In the genomic region with DNA sequence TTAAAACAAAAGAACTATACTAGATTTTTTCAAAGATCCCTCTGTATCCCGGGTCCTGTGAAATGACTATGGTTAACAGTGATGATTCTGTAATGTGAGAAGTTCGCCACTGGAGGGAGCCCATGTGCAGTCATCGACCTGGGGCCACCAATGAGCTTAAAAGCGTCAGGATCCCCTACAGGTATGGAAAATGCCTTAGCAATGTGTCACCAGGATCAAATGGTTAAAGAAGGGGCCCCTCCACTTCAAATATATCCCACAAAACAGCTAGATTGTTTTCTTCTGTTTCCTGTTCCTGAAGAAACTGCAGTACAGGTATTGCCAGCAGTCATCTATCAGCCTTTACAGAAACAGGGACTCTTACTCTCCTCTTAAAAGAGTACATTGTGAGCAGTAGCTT, we compare ENCODE assay signal across 8 cellular contexts. TPM values are rescaled to one million over a fixed set of nuclear protein-coding genes. Genes with fewer than 3 reads are reported as not detected.
DNase-seq lines count a peak whose midpoint lies in the region; ATAC-seq lines count a peak whose summit lies in the region.

No MANE protein-coding gene starts in this region.

- peak overlapping the region; percentile 45 for H3K27ac Mint-ChIP-seq in activated CD4-positive, alpha-beta memory T cell treated with anti-CD3 and anti-CD28 coated beads for 36 hours

- no peak overlapping the region for H3K14ac ChIP-seq in mesenchymal stem cell (ENCODE audit: low read length in 2 of 2)

- H3K4me1 Mint-ChIP-seq in activated CD4-positive, alpha-beta memory T cell treated with anti-CD3 and anti-CD28 coated beads for 36 hours (ENCODE audit: low read depth), result peaks cover 45% of the 10 kb centered on the region

- no peaks in the 10 kb centered on the region for H3K9me3 Mint-ChIP-seq in activated CD4-positive, alpha-beta memory T cell treated with anti-CD3 and anti-CD28 coated beads for 36 hours

- H2AFZ ChIP-seq in mesenchymal stem cell (ENCODE audit: low read depth, low read length), result no peak overlapping the region

- H2BK120ac ChIP-seq in mesenchymal stem cell (ENCODE audit: low read depth, low read length), result no peak overlapping the region

- peaks cover 2% of the 10 kb centered on the region for H3K27me3 Mint-ChIP-seq in activated CD4-positive, alpha-beta memory T cell treated with anti-CD3 and anti-CD28 coated beads for 36 hours

- ATAC-seq in HG02798 (IDR thresholded peaks at IDR 0.05; ENCODE audit: poor library complexity, unreplicated experiment), result peak; percentile 37
- ATAC-seq in HG03565 (IDR thresholded peaks at IDR 0.05; ENCODE audit: unreplicated experiment), result no peak

- H3K4me3 ChIP-seq in mesenchymal stem cell (ENCODE audit: insufficient read depth in 1 of 2, low read depth in 1 of 2, low read length in 2 of 2), result no peak overlapping the region

- H2BK12ac ChIP-seq in mesenchymal stem cell (ENCODE audit: low read length in 2 of 2), result no peak overlapping the region

- H3K4me3 Mint-ChIP-seq in activated CD4-positive, alpha-beta memory T cell treated with anti-CD3 and anti-CD28 coated beads for 36 hours, result no peak overlapping the region

- H2BK15ac ChIP-seq in mesenchymal stem cell (ENCODE audit: low read depth, poor library complexity, severe bottlenecking), result no peak overlapping the region

- H3K4me1 ChIP-seq in mesenchymal stem cell (ENCODE audit: control insufficient read depth, insufficient read depth, low read depth, low read length), result peaks cover 10% of the 10 kb centered on the region

- CTCF ChIA-PET in activated CD4-positive, alpha-beta memory T cell treated with anti-CD3 and anti-CD28 coated beads for 36 hours (lab: Charles Lee), result interaction anchor here (0.6 to 5.1 kb wide), 56 partner anchors 9 to 1242 kb away, joined by 3 to 97 read pairs (median 5); a partner anchor contains a TSS

- 8% methylated on average over 4 of the region's 4 CpGs for WGBS in mesenchymal stem cell

- H3K4ac ChIP-seq in mesenchymal stem cell (ENCODE audit: low read depth in 1 of 2, low read length in 2 of 2), result no peak overlapping the region

- intact Hi-C loops in activated CD4-positive, alpha-beta memory T cell treated with anti-CD3 and anti-CD28 coated beads for 36 hours (cut with micrococcal nuclease), result loop anchor here (1.0 kb wide), 2 partner anchors 49 to 241 kb away; no protein-coding TSS in a partner anchor

- H3K18ac ChIP-seq in mesenchymal stem cell (ENCODE audit: low read depth in 1 of 2, low read length in 2 of 2), result no peak overlapping the region

- no peaks in the 10 kb centered on the region for H3K9me3 ChIP-seq in mesenchymal stem cell (ENCODE audit: control insufficient read depth, low read length)

- POLR2A ChIA-PET in activated CD4-positive, alpha-beta memory T cell treated with anti-CD3 and anti-CD28 coated beads for 36 hours (lab: Charles Lee), result no interaction called here

- H3K27me3 ChIP-seq in mesenchymal stem cell (ENCODE audit: control insufficient read depth in 1 of 2, insufficient read depth in 1 of 2, low read length in 2 of 2), result peaks cover 0 to 42% of the 10 kb centered on the region in 2 experiments

- H3K36me3 Mint-ChIP-seq in activated CD4-positive, alpha-beta memory T cell treated with anti-CD3 and anti-CD28 coated beads for 36 hours, result no peaks in the 10 kb centered on the region

- H3K79me1 ChIP-seq in mesenchymal stem cell (replicated peaks; ENCODE audit: low read length, poor library complexity, severe bottlenecking), result no peaks in the 10 kb centered on the region

- H3K36me3 ChIP-seq in mesenchymal stem cell (ENCODE audit: control insufficient read depth in 1 of 2, insufficient read depth in 2 of 2, low read depth in 1 of 2, low read length in 2 of 2), result no peaks in the 10 kb centered on the region

- no peak overlapping the region for H3K4me2 ChIP-seq in mesenchymal stem cell (ENCODE audit: low read length, poor library complexity, severe bottlenecking)

- no peak overlapping the region for H3K23ac ChIP-seq in mesenchymal stem cell (ENCODE audit: low read length in 2 of 2)

- H2BK5ac ChIP-seq in mesenchymal stem cell (ENCODE audit: low read depth, low read length, poor library complexity, severe bottlenecking), result no peak overlapping the region

- H4K91ac ChIP-seq in mesenchymal stem cell (ENCODE audit: low read length), result no peak overlapping the region

- no peak overlapping the region for H3K9ac ChIP-seq in mesenchymal stem cell (ENCODE audit: low read length)

- H2AK5ac ChIP-seq in mesenchymal stem cell (ENCODE audit: low read length, severe bottlenecking), result no peak overlapping the region

- DNase-seq in DMS114 treated with DMSO at 0.1 percent for 48 hours (lab: John Stamatoyannopoulos, UW; ENCODE audit: unreplicated experiment) (peak; percentile 10), NCI-H446 treated with DMSO at 0.1 percent for 48 hours (lab: John Stamatoyannopoulos, UW) (peak; percentile 15), mesenchymal stem cell (peak; percentile 63)
- DNase-seq in activated CD4-positive, alpha-beta memory T cell treated with anti-CD3 and anti-CD28 coated beads for 36 hours, result peak; percentile 81
- peak; percentile 56 for DNase-seq in effector CD8-positive, alpha-beta T cell (lab: John Stamatoyannopoulos, UW)
- peak; percentile 82 for DNase-seq in stimulated activated CD8-positive, alpha-beta memory T cell treated with anti-CD3 and anti-CD28 coated beads, Interleukin-4, amount 100 ng/mL, for 48 hours

- H3K27ac ChIP-seq in mesenchymal stem cell (ENCODE audit: low read length, poor library complexity, severe bottlenecking), result no peak overlapping the region

- no peak overlapping the region for H4K8ac ChIP-seq in mesenchymal stem cell (ENCODE audit: low read length)

RNA-seq across cellular contexts. Expression of a gene that starts 15.3 kb away (rescaled TPM):
- not detected for total RNA-seq in activated CD4-positive, alpha-beta memory T cell treated with anti-CD3 and anti-CD28 coated beads for 36 hours
- 6.4 TPM for polyA plus RNA-seq in mesenchymal stem cell (2013, experiment 1 of 2)
- 6.1 TPM for polyA plus RNA-seq in mesenchymal stem cell (2013, experiment 2 of 2)

Comparison
In these comparisons a context has a peak if more than half of its experiments do, and no peak if none do; other contexts are left out.
1. DNase-seq: peak in every context shown above with its lines; median percentile 82 in stimulated activated CD8-positive, alpha-beta memory T cell treated with anti-CD3 and anti-CD28 coated beads, Interleukin-4, amount 100 ng/mL, for 48 hours; 81 in activated CD4-positive, alpha-beta memory T cell treated with anti-CD3 and anti-CD28 coated beads for 36 hours; 63 in mesenchymal stem cell; 56 in effector CD8-positive, alpha-beta T cell; 15 in NCI-H446 treated with DMSO at 0.1 percent for 48 hours; 10 in DMS114 treated with DMSO at 0.1 percent for 48 hours.